Comparison of ENCODE assay signal across 10 cellular contexts in the genomic region with DNA sequence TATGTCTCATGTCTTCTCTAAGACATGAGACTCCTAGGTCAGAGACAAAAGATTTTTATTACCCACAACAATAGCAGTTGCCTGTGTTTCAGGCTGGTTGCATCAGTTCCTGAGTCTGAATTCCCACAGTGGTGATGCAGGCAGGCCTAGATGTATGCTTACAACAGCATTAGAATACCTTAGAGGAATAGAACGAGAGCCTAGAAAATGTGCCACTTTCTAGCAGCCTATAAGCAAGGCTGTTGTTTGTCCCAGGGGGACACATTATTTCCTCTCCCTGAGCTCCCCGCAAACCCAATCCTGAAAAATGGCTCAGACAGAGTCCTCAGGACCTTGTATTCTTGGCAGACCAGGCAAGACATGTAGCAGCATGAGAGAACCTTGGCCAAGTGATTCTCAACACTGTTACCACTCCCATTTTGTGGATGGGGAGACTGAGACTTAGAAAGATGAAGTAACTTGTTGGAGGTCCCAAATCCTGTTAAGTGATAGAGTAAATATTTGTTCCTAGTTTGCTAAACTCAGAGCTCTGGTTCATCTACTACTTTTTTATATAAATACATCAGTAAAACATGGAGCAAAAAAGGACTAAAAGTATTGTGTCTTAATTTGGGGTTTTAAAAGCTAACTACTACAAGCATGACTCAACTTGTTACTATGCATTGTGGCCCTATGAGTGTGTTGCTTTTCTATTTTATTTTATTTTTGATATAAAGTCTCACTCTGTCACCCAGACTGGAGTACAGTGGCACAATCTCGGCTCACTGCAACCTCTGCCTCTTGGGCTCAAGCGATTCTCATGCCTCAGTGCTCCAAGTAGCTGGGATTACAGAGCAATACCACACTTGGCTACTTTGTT.
DNase-seq lines count a peak whose midpoint lies in the region; TF ChIP-seq lines count a peak whose summit lies in the region.
"Had no signal": no experiment of that assay in that cellular context is flagged by ENCODE, and none has a peak within 500 bp of the region (broad histone marks: within the 10 kb centered on the region; RNA-seq: fewer than 3 reads in every experiment).

No MANE protein-coding gene starts in this region.

- H3K4me3 ChIP-seq in brain microvascular endothelial cell (ENCODE audit: low read depth, low read length): no peak overlapping the region
- H3K4me3 ChIP-seq in skeletal muscle cell (ENCODE audit: low read depth, low read length): no peak overlapping the region
- H3K4me3 ChIP-seq: heart left ventricle had no signal

- peaks cover 2% of the 10 kb centered on the region for H3K36me3 ChIP-seq in brain microvascular endothelial cell (replicated peaks)

- TF ChIP-seq CTCF in brain microvascular endothelial cell (IDR thresholded peaks at IDR 0.05; ENCODE audit: low read depth, low read length, missing control alignments): no peak

- H3K27ac ChIP-seq in brain microvascular endothelial cell: peak overlapping the region; percentile 73
- H3K27ac ChIP-seq: heart left ventricle had no signal

- no peaks in the 10 kb centered on the region for H3K27me3 ChIP-seq in brain microvascular endothelial cell (replicated peaks)
- H3K27me3 ChIP-seq: heart left ventricle had no signal

- peak; percentile 46 for DNase-seq in NK-92 treated with Interleukin-12 subunit alpha and Interleukin-12 subunit beta, amount 100 ng/mL, for 24 hours (lab: John Stamatoyannopoulos, UW)
- DNase-seq in NK-92 (lab: John Stamatoyannopoulos, UW; ENCODE audit: unreplicated experiment) (no peak), OCI-M1 (lab: John Stamatoyannopoulos, UW) (peak; percentile 90), brain microvascular endothelial cell (peak; percentile 76), skeletal muscle cell (ENCODE audit: low read depth) (peak; percentile 72), hippocampal formation (lab: John Stamatoyannopoulos, UW) (no peak), NCI-H2107 (lab: John Stamatoyannopoulos, UW) (no peak), T-helper 9 cell (no peak)
- DNase-seq: heart left ventricle, Kasumi-1 had no signal

- in situ Hi-C loops in brain microvascular endothelial cell (cut with HindIII; ENCODE audit: low pct_ligation_motif_present, low sequenced_read_pairs): no loop called here

Comparison
In these comparisons a context has a peak if more than half of its experiments do, and no peak if none do; other contexts are left out.
1. DNase-seq: peak in NK-92 treated with Interleukin-12 subunit alpha and Interleukin-12 subunit beta, amount 100 ng/mL, for 24 hours (single experiment), OCI-M1 (single experiment), brain microvascular endothelial cell (single experiment) and skeletal muscle cell (single experiment); none in NK-92 (single experiment), hippocampal formation (0 of 2), NCI-H2107 (single experiment) and T-helper 9 cell (single experiment).